Comparison of ENCODE assay signal across 1 cellular context in the genomic region with DNA sequence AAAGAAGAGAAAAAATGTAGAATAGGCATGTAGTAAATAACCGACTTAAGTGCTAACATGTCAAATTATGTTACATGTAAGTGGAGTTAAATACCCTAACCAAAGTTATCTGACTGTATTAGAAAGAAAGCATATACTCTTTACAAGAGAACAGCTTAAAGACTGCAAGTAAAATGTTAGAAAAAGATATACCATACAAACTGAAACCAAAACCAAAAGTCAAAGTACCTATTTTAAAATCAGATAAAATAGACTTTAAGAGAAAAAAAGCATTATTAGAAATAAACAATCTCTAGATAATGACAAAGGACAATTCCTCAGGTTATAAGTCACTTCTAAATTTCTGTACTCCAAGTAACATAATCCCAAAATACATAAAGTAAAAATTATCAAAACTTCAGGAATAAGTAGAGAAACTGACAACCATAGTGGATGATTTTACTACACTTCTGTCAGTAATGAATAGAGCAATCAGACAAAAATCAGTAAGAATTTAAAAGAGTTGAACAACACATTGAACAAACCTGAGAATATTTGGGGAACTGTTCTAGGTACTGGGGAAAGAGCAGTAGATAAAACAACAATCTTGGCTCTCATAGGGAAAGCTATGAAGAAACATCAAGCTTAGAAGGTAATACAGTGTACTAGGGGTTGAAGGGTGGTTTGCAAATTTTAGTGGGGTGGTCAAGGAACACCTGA.
TF ChIP-seq lines count a peak whose summit lies in the region.

No MANE protein-coding gene starts in this region.

TF ChIP-seq in K562, 482 proteins besides CTCF, POLR2A, EP300 and RAD21 (continued from another document):
- TF ChIP-seq ZBTB26 (CRISPR knock-in tag; IDR thresholded peaks at IDR 0.05), result no peak
- no peak for TF ChIP-seq HNRNPL (IDR thresholded peaks at IDR 0.05; ENCODE audit: low read depth, low read length)
- TF ChIP-seq, protein P1, sequence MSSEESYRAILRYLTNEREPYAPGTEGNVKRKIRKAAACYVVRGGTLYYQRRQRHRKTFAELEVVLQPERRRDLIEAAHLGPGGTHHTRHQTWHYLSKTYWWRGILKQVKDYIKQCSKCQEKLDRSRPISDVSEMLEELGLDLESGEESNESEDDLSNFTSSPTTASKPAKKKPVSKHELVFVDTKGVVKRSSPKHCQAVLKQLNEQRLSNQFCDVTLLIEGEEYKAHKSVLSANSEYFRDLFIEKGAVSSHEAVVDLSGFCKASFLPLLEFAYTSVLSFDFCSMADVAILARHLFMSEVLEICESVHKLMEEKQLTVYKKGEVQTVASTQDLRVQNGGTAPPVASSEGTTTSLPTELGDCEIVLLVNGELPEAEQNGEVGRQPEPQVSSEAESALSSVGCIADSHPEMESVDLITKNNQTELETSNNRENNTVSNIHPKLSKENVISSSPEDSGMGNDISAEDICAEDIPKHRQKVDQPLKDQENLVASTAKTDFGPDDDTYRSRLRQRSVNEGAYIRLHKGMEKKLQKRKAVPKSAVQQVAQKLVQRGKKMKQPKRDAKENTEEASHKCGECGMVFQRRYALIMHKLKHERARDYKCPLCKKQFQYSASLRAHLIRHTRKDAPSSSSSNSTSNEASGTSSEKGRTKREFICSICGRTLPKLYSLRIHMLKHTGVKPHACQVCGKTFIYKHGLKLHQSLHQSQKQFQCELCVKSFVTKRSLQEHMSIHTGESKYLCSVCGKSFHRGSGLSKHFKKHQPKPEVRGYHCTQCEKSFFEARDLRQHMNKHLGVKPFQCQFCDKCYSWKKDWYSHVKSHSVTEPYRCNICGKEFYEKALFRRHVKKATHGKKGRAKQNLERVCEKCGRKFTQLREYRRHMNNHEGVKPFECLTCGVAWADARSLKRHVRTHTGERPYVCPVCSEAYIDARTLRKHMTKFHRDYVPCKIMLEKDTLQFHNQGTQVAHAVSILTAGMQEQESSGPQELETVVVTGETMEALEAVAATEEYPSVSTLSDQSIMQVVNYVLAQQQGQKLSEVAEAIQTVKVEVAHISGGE (CRISPR knock-in tag; IDR thresholded peaks at IDR 0.05), result no peak
- no peak for TF ChIP-seq SMAD2 (IDR thresholded peaks at IDR 0.05; ENCODE audit: low read depth, low read length)
